ENCODE assay signal across 17 cellular contexts in the genomic region with DNA sequence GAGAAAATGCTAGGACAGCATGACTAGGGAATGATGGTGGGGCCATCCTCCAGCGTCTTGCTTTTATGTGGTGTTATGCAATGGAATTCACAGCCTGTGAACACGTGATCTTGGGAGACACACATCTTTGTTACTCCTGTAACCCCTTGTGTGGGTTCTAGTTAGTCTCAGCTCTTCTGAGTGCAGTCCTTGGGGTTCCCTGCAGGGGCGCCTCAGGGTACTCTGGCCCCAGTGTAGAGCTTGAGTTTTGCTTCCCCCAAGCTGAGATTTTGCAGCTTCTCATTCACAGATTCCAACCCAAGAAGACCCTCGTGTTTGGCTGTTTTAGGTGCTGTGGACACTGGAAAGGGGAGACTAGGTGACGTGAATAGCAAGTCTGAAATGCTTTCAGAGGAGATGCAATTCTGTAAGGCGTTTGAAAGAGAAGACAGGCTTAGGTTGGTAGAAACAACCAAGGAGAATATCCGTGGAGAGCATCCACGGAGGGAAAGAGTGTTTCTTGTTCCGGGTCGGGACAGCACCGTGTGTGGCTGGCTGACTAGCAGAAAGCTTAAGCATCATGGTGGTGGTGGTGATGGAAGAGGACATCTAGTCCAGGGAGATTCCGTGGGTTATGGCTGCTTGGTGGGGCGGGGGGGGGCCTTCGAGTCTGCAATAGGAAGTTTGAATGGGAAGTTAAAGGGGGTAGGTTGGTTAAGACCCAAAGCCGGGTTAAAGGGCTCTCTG. TPM values are rescaled to one million over a fixed set of nuclear protein-coding genes. Genes with fewer than 3 reads are reported as not detected.
DNase-seq lines count a peak whose midpoint lies in the region; ATAC-seq and TF ChIP-seq lines count a peak whose summit lies in the region.
"Had no signal": no experiment of that assay in that cellular context is flagged by ENCODE, and none has a peak within 500 bp of the region (broad histone marks: within the 10 kb centered on the region; RNA-seq: fewer than 3 reads in every experiment).

No MANE protein-coding gene starts in this region.

- H3K27ac ChIP-seq in GM23338 (ENCODE audit: low read depth) (no peak overlapping the region), neutrophil (peak overlapping the region; percentile 67)
- H3K27ac ChIP-seq: body of pancreas had no signal

- no peak overlapping the region for H3K4me3 Mint-ChIP-seq in activated CD8-positive, alpha-beta T cell treated with anti-CD3 and anti-CD28 coated beads for 36 hours
- H3K4me3 Mint-ChIP-seq in activated CD8-positive, alpha-beta T cell treated with anti-CD3 and anti-CD28 coated beads, Interleukin-2, amount 10 ng/mL, durations not matched to agents 7 days and 5 days = no peak overlapping the region
- no peak overlapping the region for H3K4me3 Mint-ChIP-seq in GM23338
- H3K4me3 Mint-ChIP-seq: activated CD4-positive, alpha-beta T cell treated with anti-CD3 and anti-CD28 coated beads, Interleukin-2, amount 10 ng/mL, durations not matched to agents 24 days and 14 days; activated naive CD4-positive, alpha-beta T cell treated with anti-CD3 and anti-CD28 coated beads, Interleukin-2, amount 10 ng/mL, durations not matched to agents 7 days and 5 days; CD8-positive, alpha-beta T cell; dendritic cell treated with granulocyte-macrophage colony-stimulating factor and Interleukin-4, amounts not matched to agents 40 ng/mL and 50 ng/mL, for 4 days; natural killer cell had no signal

- no peaks in the 10 kb centered on the region for H3K27me3 Mint-ChIP-seq in activated CD8-positive, alpha-beta T cell treated with anti-CD3 and anti-CD28 coated beads for 36 hours
- no peaks in the 10 kb centered on the region for H3K27me3 Mint-ChIP-seq in activated CD8-positive, alpha-beta T cell treated with anti-CD3 and anti-CD28 coated beads, Interleukin-2, amount 10 ng/mL, durations not matched to agents 7 days and 5 days (ENCODE audit: low read depth)
- peaks cover 4% of the 10 kb centered on the region for H3K27me3 Mint-ChIP-seq in GM23338 (ENCODE audit: insufficient read depth, low read depth, poor library complexity)
- H3K27me3 Mint-ChIP-seq: activated CD4-positive, alpha-beta T cell treated with anti-CD3 and anti-CD28 coated beads, Interleukin-2, amount 10 ng/mL, durations not matched to agents 24 days and 14 days had no signal

- H3K4me2 ChIP-seq in GM23338 = no peak overlapping the region

- no peak for TF ChIP-seq CTCF in activated CD8-positive, alpha-beta T cell treated with anti-CD3 and anti-CD28 coated beads for 36 hours (IDR thresholded peaks at IDR 0.05)
- TF ChIP-seq CTCF in GM23338 (conservative IDR thresholded peaks at IDR 0.05; ENCODE audit: low read depth in 2 of 2) = peak in 1 of 2 experiments; percentile 38; a peak in 3 of 4 replicates
- no peak for TF ChIP-seq CTCF in neutrophil (IDR thresholded peaks at IDR 0.05)

- no peak overlapping the region for H2AFZ ChIP-seq in GM23338

- peak; percentile 56 for ATAC-seq in activated CD8-positive, alpha-beta T cell treated with anti-CD3 and anti-CD28 coated beads for 36 hours
- ATAC-seq in activated CD8-positive, alpha-beta T cell treated with anti-CD3 and anti-CD28 coated beads, Interleukin-2, amount 10 ng/mL, durations not matched to agents 7 days and 5 days = no peak
- ATAC-seq in GM23338 (peak; percentile 52), HG02870 (IDR thresholded peaks at IDR 0.05; ENCODE audit: unreplicated experiment) (no peak), HG02973 (IDR thresholded peaks at IDR 0.05; ENCODE audit: unreplicated experiment) (no peak)
- ATAC-seq: body of pancreas; CD8-positive, alpha-beta T cell; natural killer cell had no signal

- H3K4me3 ChIP-seq in GM23338 (no peak overlapping the region), neutrophil (ENCODE audit: low read depth in 1 of 2, low read length in 1 of 2) (peak overlapping the region; percentile 6 to 15)
- H3K4me3 ChIP-seq: body of pancreas had no signal

- no peak for DNase-seq in activated CD8-positive, alpha-beta T cell treated with anti-CD3 and anti-CD28 coated beads for 36 hours
- DNase-seq in activated CD8-positive, alpha-beta T cell treated with anti-CD3 and anti-CD28 coated beads, Interleukin-2, amount 10 ng/mL, durations not matched to agents 7 days and 5 days = no peak
- DNase-seq in GM23338 (ENCODE audit: low spot score) (peak; percentile 26), SK-MEL-5 (ENCODE audit: low read depth, low spot score) (peak; percentile 38), NCI-H82 treated with DMSO at 0.1 percent for 48 hours (lab: John Stamatoyannopoulos, UW; ENCODE audit: unreplicated experiment) (no peak)
- DNase-seq: activated CD4-positive, alpha-beta T cell treated with anti-CD3 and anti-CD28 coated beads, Interleukin-2, amount 10 ng/mL, durations not matched to agents 24 days and 14 days; activated naive CD4-positive, alpha-beta T cell treated with anti-CD3 and anti-CD28 coated beads, Interleukin-2, amount 10 ng/mL, durations not matched to agents 7 days and 5 days; CD8-positive, alpha-beta T cell; MV-4-11; natural killer cell; NCI-H82; stimulated activated naive CD4-positive, alpha-beta T cell treated with Interleukin-2 at 50 U/mL for 16 hours had no signal

- in situ Hi-C loops in SK-MEL-5 (cut with HindIII; ENCODE audit: low pct_unique_long_range_greater_than_20kb, low sequenced_read_pairs) = no loop called here

- POLR2A ChIA-PET in activated CD8-positive, alpha-beta T cell treated with anti-CD3 and anti-CD28 coated beads for 36 hours (lab: Charles Lee) = interaction anchor here (0.6 to 1.3 kb wide), 3 partner anchors 9 to 133 kb away, joined by 3 to 4 read pairs (median 3); no protein-coding TSS in a partner anchor
- POLR2A ChIA-PET in activated CD8-positive, alpha-beta T cell treated with anti-CD3 and anti-CD28 coated beads, Interleukin-2, amount 10 ng/mL, durations not matched to agents 7 days and 5 days (lab: Charles Lee) = interaction anchor here (1.1 kb wide), 1 partner anchor 30 kb away, joined by 3 read pairs; the partner anchor contains the start of gene DUSP22

- peaks cover 2% of the 10 kb centered on the region for H4K20me1 ChIP-seq in GM23338 (replicated peaks; ENCODE audit: insufficient read depth)

- no peaks in the 10 kb centered on the region for H3F3A ChIP-seq in GM23338 (replicated peaks; ENCODE audit: low read depth)

- CTCF ChIA-PET in activated CD8-positive, alpha-beta T cell treated with anti-CD3 and anti-CD28 coated beads for 36 hours (lab: Charles Lee) = interaction anchor here (0.9 to 1.8 kb wide), 6 partner anchors 13 to 124 kb away, joined by 3 to 5 read pairs (median 4); no protein-coding TSS in a partner anchor
- CTCF ChIA-PET in activated CD8-positive, alpha-beta T cell treated with anti-CD3 and anti-CD28 coated beads, Interleukin-2, amount 10 ng/mL, durations not matched to agents 7 days and 5 days (lab: Charles Lee) = interaction anchor here (1.1 to 2.4 kb wide), 4 partner anchors 9 to 100 kb away, joined by 3 to 14 read pairs (median 8); no protein-coding TSS in a partner anchor

- peaks cover 13% of the 10 kb centered on the region; the same call in 1 of the 2 replicates for H3K4me1 ChIP-seq in GM23338 (ENCODE audit: insufficient read depth)
- H3K4me1 ChIP-seq in neutrophil (ENCODE audit: control insufficient read depth in 1 of 2, insufficient read depth in 1 of 2, low read depth in 1 of 2, low read length in 1 of 2) = peaks cover 38% of the 10 kb centered on the region in 2 experiments
- H3K4me1 ChIP-seq: body of pancreas had no signal

- H3K27me3 ChIP-seq in GM23338 (ENCODE audit: insufficient read depth) (no peaks in the 10 kb centered on the region), neutrophil (no peaks in the 10 kb centered on the region)
- H3K27me3 ChIP-seq: body of pancreas had no signal

- peaks cover 11% of the 10 kb centered on the region for H3K4me1 Mint-ChIP-seq in activated CD8-positive, alpha-beta T cell treated with anti-CD3 and anti-CD28 coated beads for 36 hours (ENCODE audit: low read depth)
- peaks cover 10% of the 10 kb centered on the region for H3K4me1 Mint-ChIP-seq in activated CD8-positive, alpha-beta T cell treated with anti-CD3 and anti-CD28 coated beads, Interleukin-2, amount 10 ng/mL, durations not matched to agents 7 days and 5 days (ENCODE audit: low read depth)
- H3K4me1 Mint-ChIP-seq in GM23338 = no peaks in the 10 kb centered on the region; the same call in 1 of the 3 replicates

- H3K36me3 ChIP-seq in GM23338 (ENCODE audit: insufficient read depth) (no peaks in the 10 kb centered on the region; the same call in none of the 2 replicates), neutrophil (peaks cover 10% of the 10 kb centered on the region)

- H3K36me3 Mint-ChIP-seq in activated CD8-positive, alpha-beta T cell treated with anti-CD3 and anti-CD28 coated beads for 36 hours (ENCODE audit: low read depth) = peaks cover 6% of the 10 kb centered on the region
- H3K36me3 Mint-ChIP-seq in activated CD8-positive, alpha-beta T cell treated with anti-CD3 and anti-CD28 coated beads, Interleukin-2, amount 10 ng/mL, durations not matched to agents 7 days and 5 days (ENCODE audit: low read depth) = peaks cover 6% of the 10 kb centered on the region
- H3K36me3 Mint-ChIP-seq in GM23338 (ENCODE audit: low read depth) = peaks cover 16% of the 10 kb centered on the region
- H3K36me3 Mint-ChIP-seq: natural killer cell had no signal

- H3K9me2 ChIP-seq in GM23338 (ENCODE audit: insufficient read depth) = no peaks in the 10 kb centered on the region; the same call in 1 of the 2 replicates

- no peak overlapping the region for H3K27ac Mint-ChIP-seq in activated CD8-positive, alpha-beta T cell treated with anti-CD3 and anti-CD28 coated beads for 36 hours
- H3K27ac Mint-ChIP-seq in activated CD8-positive, alpha-beta T cell treated with anti-CD3 and anti-CD28 coated beads, Interleukin-2, amount 10 ng/mL, durations not matched to agents 7 days and 5 days = no peak overlapping the region
- no peak overlapping the region for H3K27ac Mint-ChIP-seq in GM23338
- H3K27ac Mint-ChIP-seq: activated CD4-positive, alpha-beta T cell treated with anti-CD3 and anti-CD28 coated beads, Interleukin-2, amount 10 ng/mL, durations not matched to agents 24 days and 14 days; activated naive CD4-positive, alpha-beta T cell treated with anti-CD3 and anti-CD28 coated beads, Interleukin-2, amount 10 ng/mL, durations not matched to agents 7 days and 5 days; CD8-positive, alpha-beta T cell; dendritic cell treated with granulocyte-macrophage colony-stimulating factor and Interleukin-4, amounts not matched to agents 40 ng/mL and 50 ng/mL, for 4 days; natural killer cell had no signal

- H3K79me2 ChIP-seq in GM23338 (replicated peaks; ENCODE audit: insufficient read depth) = peaks cover 5% of the 10 kb centered on the region

- H3K9me3 Mint-ChIP-seq in activated CD8-positive, alpha-beta T cell treated with anti-CD3 and anti-CD28 coated beads for 36 hours = no peaks in the 10 kb centered on the region
- H3K9me3 Mint-ChIP-seq in activated CD8-positive, alpha-beta T cell treated with anti-CD3 and anti-CD28 coated beads, Interleukin-2, amount 10 ng/mL, durations not matched to agents 7 days and 5 days (ENCODE audit: insufficient read depth) = no peaks in the 10 kb centered on the region
- H3K9me3 Mint-ChIP-seq in GM23338 = peaks cover 22% of the 10 kb centered on the region
- H3K9me3 Mint-ChIP-seq: activated CD4-positive, alpha-beta T cell treated with anti-CD3 and anti-CD28 coated beads, Interleukin-2, amount 10 ng/mL, durations not matched to agents 24 days and 14 days; activated naive CD4-positive, alpha-beta T cell treated with anti-CD3 and anti-CD28 coated beads, Interleukin-2, amount 10 ng/mL, durations not matched to agents 7 days and 5 days; CD8-positive, alpha-beta T cell; dendritic cell treated with granulocyte-macrophage colony-stimulating factor and Interleukin-4, amounts not matched to agents 40 ng/mL and 50 ng/mL, for 4 days; natural killer cell had no signal

- no peaks in the 10 kb centered on the region for H3K9me3 ChIP-seq in neutrophil
- H3K9me3 ChIP-seq: body of pancreas had no signal

- intact Hi-C loops in activated CD8-positive, alpha-beta T cell treated with anti-CD3 and anti-CD28 coated beads for 36 hours (cut with micrococcal nuclease) = no loop called here

RNA-seq across cellular contexts. Expression of gene DUSP22, which starts 30.1 kb away (rescaled TPM):
- 10 to 100 TPM; 32.5 to 34.2 TPM for total RNA-seq in activated CD8-positive, alpha-beta T cell treated with anti-CD3 and anti-CD28 coated beads for 36 hours
- 10 to 100 TPM; 32.6 to 33.2 TPM for total RNA-seq in activated CD8-positive, alpha-beta T cell treated with anti-CD3 and anti-CD28 coated beads, Interleukin-2, amount 10 ng/mL, durations not matched to agents 7 days and 5 days
- total RNA-seq in GM23338 (2014; rRNA removed; shearing (Covaris generic)) = 31.0 and 36.8 TPM in 2 replicates
- polyA plus RNA-seq in GM23338 (2016; fragmentation: Nextera tagmentation; extraction: Ambion mirVana) = 11.2 and 12.8 TPM in 2 replicates
- 31.1 and 32.4 TPM in 2 replicates for total RNA-seq in SK-MEL-5 (2014; rRNA removed; shearing (Covaris generic))
- polyA plus RNA-seq in SK-MEL-5 (2015; cell fraction: cytosol; rRNA removed) = 36.2 and 45.2 TPM in 2 replicates
- 151 and 208 TPM in 2 replicates for polyA plus RNA-seq in SK-MEL-5 (2015; cell fraction: nucleus; rRNA removed)

Comparison
In these comparisons a context has a peak if more than half of its experiments do, and no peak if none do; other contexts are left out.
1. ATAC-seq: peak in activated CD8-positive, alpha-beta T cell treated with anti-CD3 and anti-CD28 coated beads for 36 hours (single experiment) and GM23338 (single experiment); none in activated CD8-positive, alpha-beta T cell treated with anti-CD3 and anti-CD28 coated beads, Interleukin-2, amount 10 ng/mL, durations not matched to agents 7 days and 5 days (single experiment), HG02870 (single experiment) and HG02973 (single experiment).
2. DNase-seq: peak in GM23338 (single experiment) and SK-MEL-5 (single experiment); none in activated CD8-positive, alpha-beta T cell treated with anti-CD3 and anti-CD28 coated beads for 36 hours (single experiment), activated CD8-positive, alpha-beta T cell treated with anti-CD3 and anti-CD28 coated beads, Interleukin-2, amount 10 ng/mL, durations not matched to agents 7 days and 5 days (single experiment) and NCI-H82 treated with DMSO at 0.1 percent for 48 hours (single experiment).